13 cellular contexts compared by ENCODE assay signal in the genomic region with DNA sequence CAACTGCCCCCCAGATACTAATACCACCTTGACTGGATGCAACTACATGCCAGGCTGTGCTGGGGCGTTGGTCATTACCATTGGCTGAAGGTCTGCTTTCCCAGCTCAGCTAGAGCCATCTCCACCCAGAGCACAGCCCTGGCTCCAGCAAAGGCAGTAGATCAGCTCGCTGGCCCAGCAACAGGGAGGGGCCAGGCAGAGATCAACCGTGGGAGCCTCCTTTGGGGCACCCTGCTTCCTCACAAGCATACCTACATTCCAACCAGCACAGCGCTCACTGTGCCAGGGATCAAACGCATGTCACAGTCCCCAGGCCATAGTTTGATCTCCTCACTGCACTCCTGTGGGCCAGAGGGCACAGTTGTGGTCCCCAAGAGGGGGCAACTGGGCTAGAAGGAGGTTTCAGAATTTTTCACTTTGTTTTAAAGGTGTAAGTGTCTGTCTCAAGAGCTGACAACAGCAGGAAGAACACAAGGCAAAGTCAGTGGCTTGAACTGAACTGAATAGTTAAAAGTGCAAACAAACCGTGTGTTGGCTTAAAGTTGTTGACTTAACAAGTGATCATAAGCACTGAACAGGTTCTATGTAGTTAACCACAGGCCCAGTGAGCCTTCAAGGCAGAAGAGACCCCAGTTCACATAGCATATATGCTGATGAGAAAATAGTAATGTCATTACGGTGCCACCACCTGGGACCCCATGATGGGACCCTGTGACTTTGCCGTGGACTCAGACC.
A peak's percentile ranks its signal among the peaks of the same experiment; 100 is the strongest.
DNase-seq lines count a peak whose midpoint lies in the region; ATAC-seq and TF ChIP-seq lines count a peak whose summit lies in the region.
"Had no signal": no experiment of that assay in that cellular context is flagged by ENCODE, and none has a peak within 500 bp of the region (broad histone marks: within the 10 kb centered on the region; RNA-seq: fewer than 3 reads in every experiment).

No MANE protein-coding gene starts in this region.

- H3K4me3 ChIP-seq in breast epithelium = peak overlapping the region in 1 of 3 donors; percentile 44
- H3K4me3 ChIP-seq in vagina = no peak overlapping the region

- no peaks in the 10 kb centered on the region for H3K9me3 Mint-ChIP-seq in MCF 10A (ENCODE audit: unreplicated experiment)
- no peaks in the 10 kb centered on the region for H3K9me3 Mint-ChIP-seq in osteocyte (ENCODE audit: unreplicated experiment)

- CTCF ChIA-PET in MCF 10A (lab: Yijun Ruan, JAX) = interaction anchor here (0.7 to 1.4 kb wide), 2 partner anchors 15 to 23 kb away, joined by 4 read pairs; no protein-coding TSS in a partner anchor

- H3K9me3 ChIP-seq in breast epithelium = no peaks in the 10 kb centered on the region
- H3K9me3 ChIP-seq in vagina = no peaks in the 10 kb centered on the region

- intact Hi-C loops in breast epithelium (cut with DNase I; ENCODE audit: low total_unique reads) (no loop called here), MCF 10A (cut with micrococcal nuclease) (no loop called here), left cardiac atrium (cut with DNase I) (no loop called here), vagina (cut with DNase I) (no loop called here)

- H3K4me3 Mint-ChIP-seq in MCF 10A (ENCODE audit: unreplicated experiment) (no peak overlapping the region), osteocyte (ENCODE audit: unreplicated experiment) (no peak overlapping the region)

- no peaks in the 10 kb centered on the region for H3K36me3 ChIP-seq in breast epithelium
- H3K36me3 ChIP-seq in vagina = no peaks in the 10 kb centered on the region

- H3K27me3 Mint-ChIP-seq in MCF 10A (ENCODE audit: insufficient read depth, unreplicated experiment) (no peaks in the 10 kb centered on the region), osteocyte (ENCODE audit: unreplicated experiment) (no peaks in the 10 kb centered on the region)

- H3K36me3 Mint-ChIP-seq in MCF 10A (ENCODE audit: insufficient read depth, unreplicated experiment) (no peaks in the 10 kb centered on the region), osteocyte (ENCODE audit: unreplicated experiment) (no peaks in the 10 kb centered on the region)

- H3K4me1 Mint-ChIP-seq in MCF 10A (ENCODE audit: insufficient read depth, unreplicated experiment) (no peaks in the 10 kb centered on the region), osteocyte (ENCODE audit: unreplicated experiment) (peaks cover 24% of the 10 kb centered on the region)

- peak overlapping the region; percentile 79 to 93 for H3K27ac ChIP-seq in breast epithelium
- H3K27ac ChIP-seq in vagina = peak overlapping the region; percentile 21

- TF ChIP-seq CTCF in breast epithelium (IDR thresholded peaks at IDR 0.05) (no peak), MCF 10A (IDR thresholded peaks at IDR 0.05; ENCODE audit: unreplicated experiment) (no peak), osteocyte (IDR thresholded peaks at IDR 0.05) (no peak), vagina (IDR thresholded peaks at IDR 0.05) (no peak)

- H3K27ac Mint-ChIP-seq in MCF 10A (ENCODE audit: low read depth, unreplicated experiment) (no peak overlapping the region), osteocyte (ENCODE audit: unreplicated experiment) (peak overlapping the region; percentile 60)

- TF ChIP-seq POLR2A in breast epithelium (IDR thresholded peaks at IDR 0.05) = no peak
- TF ChIP-seq POLR2A in vagina (IDR thresholded peaks at IDR 0.05) = no peak

- BruUV-seq in MCF 10A (replicated peaks; lab: Mats Ljungman, UMichigan) = no TSS peak

- POLR2A ChIA-PET in MCF 10A (lab: Yijun Ruan, JAX) = interaction anchor here (1.4 kb wide), 1 partner anchor 10 kb away, joined by 3 read pairs; no protein-coding TSS in a partner anchor

- H3K4me1 ChIP-seq in breast epithelium = peaks cover 4 to 16% of the 10 kb centered on the region in 2 donors
- peaks cover 23% of the 10 kb centered on the region for H3K4me1 ChIP-seq in vagina

- H3K27me3 ChIP-seq in breast epithelium = no peaks in the 10 kb centered on the region
- H3K27me3 ChIP-seq in vagina = no peaks in the 10 kb centered on the region

- ATAC-seq in left cardiac atrium = peak in 1 of 2 donors; percentile 42

- DNase-seq in breast epithelium (ENCODE audit: low spot score in 2 of 2) (no peak), MCF 10A (ENCODE audit: unreplicated experiment) (no peak), left cardiac atrium (peak; percentile 33), osteocyte (ENCODE audit: extremely low spot score, unreplicated experiment) (no peak), vagina (ENCODE audit: extremely low spot score in 2 of 2) (no peak), NCI-H446 (lab: John Stamatoyannopoulos, UW) (no peak), KG1 (lab: John Stamatoyannopoulos, UW) (no peak), T-helper 9 cell (no peak)
- DNase-seq: ACHN; activated effector memory CD4-positive, alpha-beta T cell treated with anti-CD3 and anti-CD28 coated beads, Interleukin-2, amount 50 U/mL, for 16 hours; EL; hypothalamus; KBM-7 had no signal
